17 cellular contexts compared by ENCODE assay signal in genomic region chr6:32167154-32167760, GRCh38. TPM values are rescaled to one million over a fixed set of nuclear protein-coding genes. Genes with fewer than 3 reads are reported as not detected.
DNase-seq lines count a peak whose midpoint lies in the region; ATAC-seq and TF ChIP-seq lines count a peak whose summit lies in the region.
"Had no signal": no experiment of that assay in that cellular context is flagged by ENCODE, and none has a peak within 500 bp of the region (broad histone marks: within the 10 kb centered on the region; RNA-seq: fewer than 3 reads in every experiment).

No MANE protein-coding gene starts in this region.

- H3K36me3 Mint-ChIP-seq in Calu3 (ENCODE audit: insufficient read depth, unreplicated experiment) (peaks cover 44% of the 10 kb centered on the region), osteocyte (ENCODE audit: unreplicated experiment) (peaks cover 49% of the 10 kb centered on the region)

- H3K27me3 Mint-ChIP-seq in Calu3 (ENCODE audit: unreplicated experiment) (no peaks in the 10 kb centered on the region), osteocyte (ENCODE audit: unreplicated experiment) (no peaks in the 10 kb centered on the region)

- intact Hi-C loops in Calu3 (cut with micrococcal nuclease; ENCODE audit: unreplicated experiment), result no loop called here

- TF ChIP-seq POLR2A in gastroesophageal sphincter (IDR thresholded peaks at IDR 0.05), result no peak

- no peak overlapping the region; the same call in 1 of the 2 replicates for H3K9ac ChIP-seq in HUES48 (ENCODE audit: low read depth, low read length)
- H3K9ac ChIP-seq: BLaER1 had no signal

- H3K4me1 ChIP-seq in HUES48 (ENCODE audit: control insufficient read depth, insufficient read depth, low read length), result no peaks in the 10 kb centered on the region
- H3K4me1 ChIP-seq in gastroesophageal sphincter, result peaks cover 0 to 19% (median 0%) of the 10 kb centered on the region in 3 donors
- H3K4me1 ChIP-seq: uterus had no signal

- TF ChIP-seq CTCF in Calu3 (IDR thresholded peaks at IDR 0.05; ENCODE audit: unreplicated experiment), result peak; percentile 5
- TF ChIP-seq CTCF in gastroesophageal sphincter (IDR thresholded peaks at IDR 0.05), result no peak
- no peak for TF ChIP-seq CTCF in osteocyte (IDR thresholded peaks at IDR 0.05)

- CTCF ChIA-PET in Calu3 (lab: Charles Lee), result interaction anchor here (0.7 kb wide), 1 partner anchor 337 kb away, joined by 3 read pairs; no protein-coding TSS in a partner anchor

- WGBS in gastroesophageal sphincter (ENCODE audit: low coverage in 1 of 2), 2 donors, result 66 to 88% methylated on average over 1 to 7 of the region's 32 CpGs

- DNase-seq in Calu3 (no peak), osteocyte (ENCODE audit: extremely low spot score, unreplicated experiment) (no peak), RKO (ENCODE audit: low spot score) (no peak), activated T-cell treated with anti-CD3 and anti-CD28 coated beads for 4 hours (no peak)
- no peak for DNase-seq in activated CD4-positive, alpha-beta T cell treated with anti-CD3 and anti-CD28 coated beads, Interleukin-2, amount 50 U/mL, for 4 hours
- no peak for DNase-seq in activated CD4-positive, CD25-positive, alpha-beta regulatory T cell (lab: John Stamatoyannopoulos, UW)
- DNase-seq: activated naive CD4-positive, alpha-beta T cell treated with anti-CD3 and anti-CD28 coated beads for 36 hours; effector memory CD4-positive, alpha-beta T cell; HFFc6; Kasumi-1; NCI-H1694 treated with DMSO at 0.1 percent for 48 hours; sigmoid colon; stimulated activated CD4-positive, alpha-beta T cell treated with anti-CD3 and anti-CD28 coated beads, Interleukin-4, amount 100 ng/mL, for 4 hours; uterus had no signal

- no peak for ATAC-seq in gastroesophageal sphincter

- H3K4me3 ChIP-seq in HUES48 (ENCODE audit: low read depth, low read length), result no peak overlapping the region
- no peak overlapping the region for H3K4me3 ChIP-seq in gastroesophageal sphincter
- H3K4me3 ChIP-seq: BLaER1, sigmoid colon, uterus had no signal

- no peaks in the 10 kb centered on the region for H3K27me3 ChIP-seq in HUES48 (ENCODE audit: control insufficient read depth, insufficient read depth, low read length)
- no peaks in the 10 kb centered on the region for H3K27me3 ChIP-seq in gastroesophageal sphincter
- H3K27me3 ChIP-seq: BLaER1, sigmoid colon, uterus had no signal

- BruUV-seq in Calu3 (replicated peaks; lab: Mats Ljungman, UMichigan), result no TSS peak

- TF ChIP-seq EP300 in gastroesophageal sphincter (IDR thresholded peaks at IDR 0.05), result no peak

- no peak overlapping the region for H3K4me3 Mint-ChIP-seq in Calu3 (ENCODE audit: low read depth, unreplicated experiment)
- H3K4me3 Mint-ChIP-seq in osteocyte (ENCODE audit: unreplicated experiment), result no peak overlapping the region
- H3K4me3 Mint-ChIP-seq: activated naive CD4-positive, alpha-beta T cell treated with anti-CD3 and anti-CD28 coated beads for 36 hours; HFFc6 had no signal

- H3K9me3 ChIP-seq in HUES48 (ENCODE audit: control insufficient read depth, insufficient read depth, low read length) (no peaks in the 10 kb centered on the region), gastroesophageal sphincter (no peaks in the 10 kb centered on the region)
- H3K9me3 ChIP-seq: BLaER1, sigmoid colon, uterus had no signal

- no peak overlapping the region for H3K27ac Mint-ChIP-seq in Calu3 (ENCODE audit: unreplicated experiment)
- peak overlapping the region; percentile 35 for H3K27ac Mint-ChIP-seq in osteocyte (ENCODE audit: unreplicated experiment)
- H3K27ac Mint-ChIP-seq: activated naive CD4-positive, alpha-beta T cell treated with anti-CD3 and anti-CD28 coated beads for 36 hours had no signal

- H3K27ac ChIP-seq in HUES48 (ENCODE audit: low read depth, low read length) (peak overlapping the region; percentile 55), gastroesophageal sphincter (peak overlapping the region in 3 of 4 donors; percentile 22 to 74 (median 35))
- H3K27ac ChIP-seq: BLaER1, uterus had no signal

- peaks cover 54% of the 10 kb centered on the region for H3K36me3 ChIP-seq in HUES48 (ENCODE audit: control insufficient read depth, insufficient read depth, low read length)
- H3K36me3 ChIP-seq in gastroesophageal sphincter, result peaks cover 0 to 91% of the 10 kb centered on the region in 2 donors
- H3K36me3 ChIP-seq: uterus had no signal

- H3K9me3 Mint-ChIP-seq in Calu3 (ENCODE audit: low read depth, unreplicated experiment), result no peaks in the 10 kb centered on the region
- H3K9me3 Mint-ChIP-seq in osteocyte (ENCODE audit: unreplicated experiment), result no peaks in the 10 kb centered on the region
- H3K9me3 Mint-ChIP-seq: activated naive CD4-positive, alpha-beta T cell treated with anti-CD3 and anti-CD28 coated beads for 36 hours; HFFc6 had no signal

- H3K4me1 Mint-ChIP-seq in Calu3 (ENCODE audit: low read depth, unreplicated experiment), result no peaks in the 10 kb centered on the region
- H3K4me1 Mint-ChIP-seq in osteocyte (ENCODE audit: unreplicated experiment), result peaks cover 3% of the 10 kb centered on the region

RNA-seq across cellular contexts. Expression of gene EGFL8, which starts 2.9 kb away (rescaled TPM):
- total RNA-seq in Calu3 (2022) (18.8 and 20.2 TPM in 2 replicates), gastroesophageal sphincter (10 to 100 TPM in 2 of 4 donors, 1 to 10 TPM in 2; 5.0 to 15.1 (median 10.1) TPM), osteocyte (21.4 and 22.8 TPM in 2 replicates)

RNA-seq across cellular contexts. Expression of gene AGPAT1, which starts 8.6 kb away (rescaled TPM):
- total RNA-seq in Calu3 (2022), result 138 and 139 TPM in 2 replicates
- total RNA-seq in gastroesophageal sphincter, result 10 to 100 TPM; 45.6 to 70.5 (median 54.6) TPM
- total RNA-seq in osteocyte, result 81.1 and 82.6 TPM in 2 replicates

RNA-seq across cellular contexts. Expression of gene RNF5, which starts 10.9 kb away (rescaled TPM):
- total RNA-seq in Calu3 (2022) (85.4 and 89.6 TPM in 2 replicates), gastroesophageal sphincter (100 to 1,000 TPM in 1 of 4 donors, 10 to 100 TPM in 3; 78.8 to 101 (median 88.0) TPM), osteocyte (47.1 and 51.6 TPM in 2 replicates)

RNA-seq across cellular contexts. Expression of gene PPT2, which starts 13.3 kb away (rescaled TPM):
- total RNA-seq in Calu3 (2022) (29.1 and 31.0 TPM in 2 replicates), gastroesophageal sphincter (100 to 1,000 TPM in 1 of 4 donors, 10 to 100 TPM in 3; 16.0 to 120 (median 25.5) TPM), osteocyte (40.8 and 45.5 TPM in 2 replicates)

RNA-seq across cellular contexts. Expression of gene PRRT1, which starts 15.5 kb away (rescaled TPM):
- total RNA-seq in Calu3 (2022) (1.7 and 2.9 TPM in 2 replicates), gastroesophageal sphincter (1 to 10 TPM; 1.2 to 4.8 (median 3.1) TPM), osteocyte (1.2 and 2.1 TPM in 2 replicates)
